ENCODE assay signal across 2 cellular contexts in the genomic region with DNA sequence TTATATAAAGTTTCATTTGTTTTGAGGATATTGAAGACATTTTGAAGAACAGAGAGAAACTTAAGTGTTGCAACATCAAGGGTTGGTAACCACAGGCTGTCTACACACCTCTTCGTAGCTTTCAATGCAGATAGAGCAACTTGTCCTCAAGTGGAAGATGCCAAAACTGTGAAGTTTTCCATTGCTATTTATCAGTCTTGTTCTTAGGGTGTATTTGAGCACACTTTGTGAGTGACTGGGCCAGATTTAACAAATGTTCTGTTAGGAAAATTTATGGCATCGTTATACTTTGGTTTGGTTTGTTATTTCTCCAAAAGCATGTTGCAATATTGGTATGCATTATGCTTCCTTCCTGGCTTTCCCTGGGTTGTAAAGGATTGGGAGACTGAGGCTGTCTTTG.
TF ChIP-seq lines count a peak whose summit lies in the region.

No MANE protein-coding gene starts in this region.

TF ChIP-seq in HepG2, 621 proteins besides CTCF, POLR2A, EP300 and RAD21:
- TF ChIP-seq REPIN1 (CRISPR knock-in tag; IDR thresholded peaks at IDR 0.05; ENCODE audit: borderline replicate concordance, low read depth) (no peak), CEBPB (IDR thresholded peaks at IDR 0.05; ENCODE audit: borderline replicate concordance, low read depth, low read length) (0 out of 2 replicates have a peak, but pooled peaks have one; percentile 12)

TF ChIP-seq in K562, 482 proteins besides CTCF, POLR2A, EP300 and RAD21:
- no peak for TF ChIP-seq CEBPG (CRISPR knock-in tag; IDR thresholded peaks at IDR 0.05)
- peak in 1 of 2 experiments; percentile 50; a peak in 1 of 4 replicates for TF ChIP-seq CEBPG (tag; conservative IDR thresholded peaks at IDR 0.05 in 1 of 2, IDR thresholded peaks at IDR 0.05 in 1 of 2)
- no peak for TF ChIP-seq C11orf30 (IDR thresholded peaks at IDR 0.05; ENCODE audit: low read depth)
- 0 out of 2 replicates have a peak, but pooled peaks have one; percentile 27 for TF ChIP-seq CEBPB (tag; IDR thresholded peaks at IDR 0.05)
